ENCODE assay signal across 8 cellular contexts in genomic region chr17:8162232-8162996, GRCh38. TPM values are rescaled to one million over a fixed set of nuclear protein-coding genes. Genes with fewer than 3 reads are reported as not detected.
DNase-seq lines count a peak whose midpoint lies in the region; ATAC-seq and TF ChIP-seq lines count a peak whose summit lies in the region.

TSS of gene VAMP2 (minus strand) at chr17:8162948. CDS start at chr17:8162879, 69 bp downstream.

- peaks cover 25 to 29% of the 10 kb centered on the region in 2 experiments; a peak in 3 of 4 replicates for H3K4me1 ChIP-seq in SK-N-SH (ENCODE audit: control insufficient read depth in 1 of 2, insufficient read depth in 2 of 2, low read depth in 1 of 2, low read length in 1 of 2)
- peaks cover 25 to 71% (median 57%) of the 10 kb centered on the region in 9 donors for H3K4me1 ChIP-seq in heart right ventricle
- H3K4me1 ChIP-seq in uterus: peaks cover 14 to 26% of the 10 kb centered on the region in 2 donors

- no peak for TF ChIP-seq EP300 in SK-N-SH (IDR thresholded peaks at IDR 0.05; ENCODE audit: borderline replicate concordance in 1 of 2, low read depth in 1 of 2, low read length in 1 of 2)

- intact Hi-C loops in heart right ventricle (cut with DNase I): loop anchor here in 3 of 10 donors (5.0 kb wide), 2 partner anchors 35 to 40 kb away; partner anchors contain the start of gene HES7 (in 2 of the 3)
- intact Hi-C loops in posterior vena cava (cut with DNase I): no loop called here
- intact Hi-C loops in uterus (cut with DNase I; ENCODE audit: low total_unique reads): no loop called here

- H3K36me3 Mint-ChIP-seq in activated naive CD8-positive, alpha-beta T cell treated with anti-CD3 and anti-CD28 coated beads, Interleukin-2, amount 50 U/mL, for 24 hours (ENCODE audit: low read depth): peaks cover 23% of the 10 kb centered on the region

- TF ChIP-seq CTCF in GM06990 (IDR thresholded peaks at IDR 0.05; ENCODE audit: insufficient read depth, low read length, poor library complexity, severe bottlenecking): no peak
- no peak for TF ChIP-seq CTCF in SK-N-SH (IDR thresholded peaks at IDR 0.05)
- peak in 1 of 9 donors; percentile 23 for TF ChIP-seq CTCF in heart right ventricle (IDR thresholded peaks at IDR 0.05)
- TF ChIP-seq CTCF in uterus (IDR thresholded peaks at IDR 0.05): peak in 1 of 4 experiments; percentile 20

- peaks cover 38% of the 10 kb centered on the region for H3K79me2 ChIP-seq in SK-N-SH (ENCODE audit: insufficient read depth)

- H3K4me3 ChIP-seq in GM06990 (replicated peaks; ENCODE audit: low read depth, low read length) (peak within 1 kb of the TSS; percentile 95), SK-N-SH (ENCODE audit: low read depth in 2 of 2, low read length in 1 of 2) (peak within 1 kb of the TSS; percentile 88 to 92), heart right ventricle (peak within 1 kb of the TSS; percentile 80 to 100 (median 99)), uterus (peak within 1 kb of the TSS; percentile 80 to 96)

- no peaks in the 10 kb centered on the region for H3K27me3 Mint-ChIP-seq in activated naive CD8-positive, alpha-beta T cell treated with anti-CD3 and anti-CD28 coated beads, Interleukin-2, amount 50 U/mL, for 24 hours

- no peak for TF ChIP-seq RAD21 in SK-N-SH (IDR thresholded peaks at IDR 0.05; ENCODE audit: low read length)

- H3K4me3 Mint-ChIP-seq in activated naive CD8-positive, alpha-beta T cell treated with anti-CD3 and anti-CD28 coated beads, Interleukin-2, amount 50 U/mL, for 24 hours: peak within 1 kb of the TSS; percentile 85

- H3K36me3 ChIP-seq in GM06990 (ENCODE audit: control insufficient read depth, insufficient read depth, low read length) (peaks cover 5% of the 10 kb centered on the region), SK-N-SH (replicated peaks in 1 of 2; ENCODE audit: control insufficient read depth in 1 of 2, insufficient read depth in 2 of 2, low read length in 1 of 2) (peaks cover 15 to 23% of the 10 kb centered on the region in 2 experiments), heart right ventricle (peaks cover 0 to 34% (median 17%) of the 10 kb centered on the region in 9 donors), uterus (no peaks in the 10 kb centered on the region)

- CTCF ChIA-PET in SK-N-SH (lab: Yijun Ruan, JAX): interaction anchor here (0.6 to 9.4 kb wide), 3 partner anchors 25 to 68 kb away, joined by 3 to 98 read pairs (median 7); no protein-coding TSS in a partner anchor

- H3K9me3 ChIP-seq in SK-N-SH: no peaks in the 10 kb centered on the region
- no peaks in the 10 kb centered on the region for H3K9me3 ChIP-seq in heart right ventricle
- H3K9me3 ChIP-seq in uterus: no peaks in the 10 kb centered on the region

- peak within 1 kb of the TSS; percentile 95 for H3K27ac Mint-ChIP-seq in activated naive CD8-positive, alpha-beta T cell treated with anti-CD3 and anti-CD28 coated beads, Interleukin-2, amount 50 U/mL, for 24 hours

- peaks cover 65% of the 10 kb centered on the region for H3K4me1 Mint-ChIP-seq in activated naive CD8-positive, alpha-beta T cell treated with anti-CD3 and anti-CD28 coated beads, Interleukin-2, amount 50 U/mL, for 24 hours

- peak within 1 kb of the TSS; percentile 99 for H3K4me2 ChIP-seq in SK-N-SH

- H3K27ac ChIP-seq in SK-N-SH (ENCODE audit: low read depth in 2 of 2, low read length in 1 of 2) (peak within 1 kb of the TSS; percentile 73 to 79), heart right ventricle (peak within 1 kb of the TSS; percentile 97 to 100 (median 100)), uterus (peak within 1 kb of the TSS; percentile 97 to 100)

- DNase-seq in GM06990 (ENCODE audit: extremely low read depth, insufficient read length) (peak; percentile 79), SK-N-SH (peak; percentile 54), heart right ventricle (peak; percentile 81 to 86), posterior vena cava (ENCODE audit: low spot score) (peak; percentile 96), uterus (peak; percentile 74 to 86)
- DNase-seq in activated naive CD8-positive, alpha-beta T cell treated with anti-CD3 and anti-CD28 coated beads, Interleukin-2, amount 50 U/mL, for 24 hours: peak; percentile 84

- TF ChIP-seq POLR2A in uterus (IDR thresholded peaks at IDR 0.05): peak; percentile 87 to 97

- peak within 1 kb of the TSS; percentile 98 for H2AFZ ChIP-seq in SK-N-SH (ENCODE audit: low read depth)

- no peaks in the 10 kb centered on the region for H4K20me1 ChIP-seq in SK-N-SH (ENCODE audit: insufficient read depth)

- peak; percentile 62 for ATAC-seq in HG03175 (IDR thresholded peaks at IDR 0.05; ENCODE audit: unreplicated experiment)
- peak; percentile 29 for ATAC-seq in activated naive CD8-positive, alpha-beta T cell treated with anti-CD3 and anti-CD28 coated beads, Interleukin-2, amount 50 U/mL, for 24 hours
- peak; percentile 20 to 79 (median 58) for ATAC-seq in heart right ventricle
- no peak for ATAC-seq in GM21717 (IDR thresholded peaks at IDR 0.05; ENCODE audit: unreplicated experiment)

- H3K9me2 ChIP-seq in SK-N-SH: no peaks in the 10 kb centered on the region

- no peaks in the 10 kb centered on the region for H3K9me3 Mint-ChIP-seq in activated naive CD8-positive, alpha-beta T cell treated with anti-CD3 and anti-CD28 coated beads, Interleukin-2, amount 50 U/mL, for 24 hours

- POLR2A ChIA-PET in SK-N-SH (lab: Yijun Ruan, JAX): interaction anchor here (0.7 to 1.4 kb wide), 2 partner anchors 11 to 40 kb away, joined by 3 to 5 read pairs; no protein-coding TSS in a partner anchor

- peak within 1 kb of the TSS; percentile 100 for H3K9ac ChIP-seq in SK-N-SH

- no peaks in the 10 kb centered on the region for H3K27me3 ChIP-seq in GM06990 (replicated peaks; ENCODE audit: control insufficient read depth, insufficient read depth, low read length)
- no peaks in the 10 kb centered on the region for H3K27me3 ChIP-seq in SK-N-SH (ENCODE audit: insufficient read depth)
- no peaks in the 10 kb centered on the region for H3K27me3 ChIP-seq in heart right ventricle
- no peaks in the 10 kb centered on the region for H3K27me3 ChIP-seq in uterus

- peaks cover 45% of the 10 kb centered on the region for H3F3A ChIP-seq in SK-N-SH (replicated peaks; ENCODE audit: insufficient read depth)

- 1% methylated on average over 16 of the region's 75 CpGs for WGBS in SK-N-SH (ENCODE audit: low lambda C conversion rate)
- 1% methylated on average over 52 to 75 of the region's 75 CpGs for WGBS in heart right ventricle, 2 donors

TF ChIP-seq in SK-N-SH, 30 proteins besides CTCF, POLR2A, EP300 and RAD21:
- TF ChIP-seq SIN3A (IDR thresholded peaks at IDR 0.05; ENCODE audit: borderline replicate concordance, low read depth, low read length) (peak; percentile 56; the same call in 1 of the 2 replicates), NFIC (IDR thresholded peaks at IDR 0.05; ENCODE audit: borderline replicate concordance) (peak; percentile 21; the same call in 1 of the 2 replicates), POLR2AphosphoS5 (IDR thresholded peaks at IDR 0.05; ENCODE audit: low read depth, low read length) (peak; percentile 62; the same call in 1 of the 2 replicates), YY1 (IDR thresholded peaks at IDR 0.05; ENCODE audit: low read depth) (peak; percentile 88), TAF1 (IDR thresholded peaks at IDR 0.05; ENCODE audit: borderline replicate concordance, low read depth, low read length) (peak; percentile 66), RCOR1 (IDR thresholded peaks at IDR 0.05; ENCODE audit: low read length) (no peak), REST (IDR thresholded peaks at IDR 0.05; ENCODE audit: low read depth, low read length) (peak; percentile 56; the same call in 1 of the 2 replicates)
- TF ChIP-seq, protein P1, sequence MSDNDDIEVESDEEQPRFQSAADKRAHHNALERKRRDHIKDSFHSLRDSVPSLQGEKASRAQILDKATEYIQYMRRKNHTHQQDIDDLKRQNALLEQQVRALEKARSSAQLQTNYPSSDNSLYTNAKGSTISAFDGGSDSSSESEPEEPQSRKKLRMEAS (IDR thresholded peaks at IDR 0.05; ENCODE audit: low read depth): peak; percentile 11; the same call in 1 of the 2 replicates
- TF ChIP-seq, protein P2, sequence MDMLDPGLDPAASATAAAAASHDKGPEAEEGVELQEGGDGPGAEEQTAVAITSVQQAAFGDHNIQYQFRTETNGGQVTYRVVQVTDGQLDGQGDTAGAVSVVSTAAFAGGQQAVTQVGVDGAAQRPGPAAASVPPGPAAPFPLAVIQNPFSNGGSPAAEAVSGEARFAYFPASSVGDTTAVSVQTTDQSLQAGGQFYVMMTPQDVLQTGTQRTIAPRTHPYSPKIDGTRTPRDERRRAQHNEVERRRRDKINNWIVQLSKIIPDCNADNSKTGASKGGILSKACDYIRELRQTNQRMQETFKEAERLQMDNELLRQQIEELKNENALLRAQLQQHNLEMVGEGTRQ (IDR thresholded peaks at IDR 0.05; ENCODE audit: borderline replicate concordance, low read depth, low read length): no peak

RNA-seq across cellular contexts. Expression of gene VAMP2, which starts in this region (rescaled TPM):
- polyA plus RNA-seq in SK-N-SH (2012; rRNA removed) (42.0 and 43.4 TPM in 2 replicates), heart right ventricle (10 to 100 TPM; 49.0 to 54.3 TPM)
- polyA plus RNA-seq in SK-N-SH (2012; cell fraction: cytosol; rRNA removed): 39.1 and 45.5 TPM in 2 replicates
- 81.4 and 130 TPM in 2 replicates for polyA plus RNA-seq in SK-N-SH (2012; cell fraction: nucleus; rRNA removed)
- total RNA-seq in heart right ventricle (10 to 100 TPM; 46.8 to 67.8 (median 62.7) TPM), posterior vena cava (10 to 100 TPM; 66.7 to 80.1 TPM), uterus (100 to 1,000 TPM in 1 of 4 donors, 10 to 100 TPM in 2, 1 to 10 TPM in 1; 6.7 to 150 (median 14.1) TPM)
